In the genomic region with DNA sequence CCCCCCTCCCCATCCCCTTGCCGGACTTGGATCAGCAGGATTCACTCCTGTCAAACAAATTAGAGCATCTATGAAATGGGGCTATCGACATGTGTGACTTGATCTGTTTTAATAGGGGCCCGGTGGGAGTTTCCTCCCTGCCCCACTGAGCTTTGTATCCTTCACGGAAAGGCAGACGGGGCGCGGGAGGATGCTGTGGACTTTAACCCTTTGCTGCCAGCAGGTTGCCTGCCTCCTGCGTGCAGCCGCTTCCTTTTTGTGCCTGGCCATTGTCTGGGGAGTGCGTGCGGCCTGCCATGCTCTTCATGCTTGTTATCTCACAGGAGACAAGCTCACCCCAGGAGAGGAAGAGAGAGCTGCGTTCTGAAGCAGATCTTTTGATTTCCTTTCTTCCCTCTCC, we compare ENCODE assay signal across 18 cellular contexts.
A peak's percentile ranks its signal among the peaks of the same experiment; 100 is the strongest.
DNase-seq lines count a peak whose midpoint lies in the region; ATAC-seq and TF ChIP-seq lines count a peak whose summit lies in the region.
"Had no signal": no experiment of that assay in that cellular context is flagged by ENCODE, and none has a peak within 500 bp of the region (broad histone marks: within the 10 kb centered on the region; RNA-seq: fewer than 3 reads in every experiment).

No MANE protein-coding gene starts in this region.

- ATAC-seq in SK-N-SH treated with all-trans-retinoic acid at 6 μM for 48 hours (no peak), GM18858 (IDR thresholded peaks at IDR 0.05; ENCODE audit: unreplicated experiment) (no peak)
- ATAC-seq: stimulated activated effector memory CD8-positive, alpha-beta T cell treated with anti-CD3 and anti-CD28 coated beads, Interleukin-12 subunit alpha, Interleukin-12 subunit beta, amount 100 ng/mL, for 72 hours had no signal

- H3K9ac ChIP-seq in SK-N-SH, result no peak overlapping the region
- H3K9ac ChIP-seq in iPS-20b (ENCODE audit: low read depth, low read length), result peak overlapping the region; percentile 63; the same call in 1 of the 2 replicates
- H3K9ac ChIP-seq: GM23248 had no signal

- H3K79me2 ChIP-seq in SK-N-SH (ENCODE audit: insufficient read depth), result no peaks in the 10 kb centered on the region
- H3K79me2 ChIP-seq: hepatocyte had no signal

- CTCF ChIA-PET in SK-N-SH (lab: Yijun Ruan, JAX), result interaction anchor here (0.8 to 1.6 kb wide), 6 partner anchors 10 to 320 kb away, joined by 3 to 6 read pairs (median 3); no protein-coding TSS in a partner anchor

- H3K4me3 ChIP-seq in SK-N-SH (ENCODE audit: low read depth in 2 of 2, low read length in 1 of 2) (no peak overlapping the region), iPS-20b (ENCODE audit: low read length) (peak overlapping the region; percentile 25; the same call in 1 of the 2 replicates)
- H3K4me3 ChIP-seq: GM23248, hepatocyte, testis had no signal

- 84% methylated on average over 12 of the region's 12 CpGs for WGBS in SK-N-SH (ENCODE audit: low lambda C conversion rate)

- TF ChIP-seq EP300 in SK-N-SH (IDR thresholded peaks at IDR 0.05; ENCODE audit: borderline replicate concordance in 1 of 2, low read depth in 1 of 2, low read length in 1 of 2), result no peak

- H3K4me2 ChIP-seq in SK-N-SH, result no peak overlapping the region
- H3K4me2 ChIP-seq: hepatocyte had no signal

- DNase-seq in SK-N-SH (peak; percentile 58), NCI-H345 treated with DMSO at 0.1 percent for 48 hours (lab: John Stamatoyannopoulos, UW; ENCODE audit: unreplicated experiment) (peak; percentile 45), NCI-H510A (lab: John Stamatoyannopoulos, UW) (no peak), SIG-M5 treated with dmso at 0.1 percent for 504 hours (lab: John Stamatoyannopoulos, UW; ENCODE audit: unreplicated experiment) (no peak)
- DNase-seq in activated CD8-positive, alpha-beta memory T cell treated with anti-CD3 and anti-CD28 coated beads for 24 hours, result no peak
- DNase-seq: activated CD4-positive, alpha-beta T cell treated with anti-CD3 and anti-CD28 coated beads, Interleukin-2, amount 50 U/mL, for 48 hours; activated naive CD4-positive, alpha-beta T cell treated with anti-CD3 and anti-CD28 coated beads, Interleukin-2, amount 50 U/mL, for 16 hours; DMS79 treated with DMSO at 0.1 percent for 48 hours; GM23248; kidney glomerular epithelial cell; T-helper 1 cell; testis had no signal

- no peaks in the 10 kb centered on the region for H3K36me3 ChIP-seq in SK-N-SH (replicated peaks in 1 of 2; ENCODE audit: control insufficient read depth in 1 of 2, insufficient read depth in 2 of 2, low read length in 1 of 2)
- no peaks in the 10 kb centered on the region for H3K36me3 ChIP-seq in iPS-20b (ENCODE audit: insufficient read depth, low read depth, low read length)

- no peak overlapping the region for H2AFZ ChIP-seq in SK-N-SH (ENCODE audit: low read depth)
- H2AFZ ChIP-seq: GM23248, hepatocyte had no signal

- no peak for TF ChIP-seq RAD21 in SK-N-SH (IDR thresholded peaks at IDR 0.05; ENCODE audit: low read length)

- H3F3A ChIP-seq in SK-N-SH (replicated peaks; ENCODE audit: insufficient read depth), result peaks cover 4% of the 10 kb centered on the region

- H3K9me2 ChIP-seq in SK-N-SH, result no peaks in the 10 kb centered on the region

- no peaks in the 10 kb centered on the region for H4K20me1 ChIP-seq in SK-N-SH (ENCODE audit: insufficient read depth)

- no peak for TF ChIP-seq CTCF in SK-N-SH (IDR thresholded peaks at IDR 0.05)

- no peaks in the 10 kb centered on the region for H3K9me3 ChIP-seq in SK-N-SH
- H3K9me3 ChIP-seq in iPS-20b (ENCODE audit: insufficient read depth, low read depth, low read length), result no peaks in the 10 kb centered on the region
- H3K9me3 ChIP-seq: testis had no signal

- POLR2A ChIA-PET in SK-N-SH (lab: Yijun Ruan, JAX), result no interaction called here

- H3K27ac ChIP-seq in SK-N-SH (ENCODE audit: low read depth in 2 of 2, low read length in 1 of 2), result no peak overlapping the region
- H3K27ac ChIP-seq in iPS-20b (ENCODE audit: low read length), result peak overlapping the region; percentile 43
- H3K27ac ChIP-seq: GM23248, hepatocyte, RWPE1, testis had no signal

- peaks cover 0 to 24% of the 10 kb centered on the region in 2 experiments; a peak in 3 of 4 replicates for H3K4me1 ChIP-seq in SK-N-SH (ENCODE audit: control insufficient read depth in 1 of 2, insufficient read depth in 2 of 2, low read depth in 1 of 2, low read length in 1 of 2)
- peaks cover 39% of the 10 kb centered on the region; the same call in 1 of the 2 replicates for H3K4me1 ChIP-seq in iPS-20b (ENCODE audit: insufficient read depth, low read length)

- H3K27me3 ChIP-seq in SK-N-SH (ENCODE audit: insufficient read depth) (no peaks in the 10 kb centered on the region), iPS-20b (ENCODE audit: insufficient read depth, low read length) (peaks cover 22% of the 10 kb centered on the region; the same call in 1 of the 2 replicates)
- H3K27me3 ChIP-seq: hepatocyte, testis had no signal

TF ChIP-seq in SK-N-SH, 30 proteins besides CTCF, POLR2A, EP300 and RAD21:
- TF ChIP-seq EZH2phosphoT487 (IDR thresholded peaks at IDR 0.05; ENCODE audit: borderline replicate concordance, low read depth), result no peak
- TF ChIP-seq CHD2 (IDR thresholded peaks at IDR 0.05; ENCODE audit: low read length, partially characterized antibody), result no peak
- no peak for TF ChIP-seq TEAD4 (IDR thresholded peaks at IDR 0.05; ENCODE audit: borderline replicate concordance, insufficient read depth)
- TF ChIP-seq JUND (IDR thresholded peaks at IDR 0.05), result no peak
- no peak for TF ChIP-seq SMC3 (IDR thresholded peaks at IDR 0.05; ENCODE audit: low read depth, low read length)

TF ChIP-seq in SK-N-SH treated with all-trans-retinoic acid at 6 μM for 48 hours, 23 proteins besides CTCF, POLR2A, EP300 and RAD21:
- TF ChIP-seq ZFP30 (CRISPR knock-in tag; IDR thresholded peaks at IDR 0.05) (no peak), RARB (CRISPR knock-in tag; IDR thresholded peaks at IDR 0.05) (no peak), OSR1 (CRISPR knock-in tag; IDR thresholded peaks at IDR 0.05) (no peak), ZNF70 (CRISPR knock-in tag; IDR thresholded peaks at IDR 0.05) (no peak), ZNF8 (CRISPR knock-in tag; IDR thresholded peaks at IDR 0.05) (no peak), ISL1 (CRISPR knock-in tag; IDR thresholded peaks at IDR 0.05) (no peak), ESRRG (CRISPR knock-in tag; IDR thresholded peaks at IDR 0.05) (no peak), BACH2 (CRISPR knock-in tag; IDR thresholded peaks at IDR 0.05; ENCODE audit: borderline replicate concordance) (no peak), TOX (CRISPR knock-in tag; IDR thresholded peaks at IDR 0.05; ENCODE audit: borderline replicate concordance) (no peak), GLIS3 (CRISPR knock-in tag; IDR thresholded peaks at IDR 0.05) (no peak), ARNTL (CRISPR knock-in tag; IDR thresholded peaks at IDR 0.05; ENCODE audit: borderline replicate concordance, low read depth) (no peak), ZC3H10 (CRISPR knock-in tag; IDR thresholded peaks at IDR 0.05) (no peak), CSDC2 (CRISPR knock-in tag; IDR thresholded peaks at IDR 0.05) (no peak)
- TF ChIP-seq, protein P1, sequence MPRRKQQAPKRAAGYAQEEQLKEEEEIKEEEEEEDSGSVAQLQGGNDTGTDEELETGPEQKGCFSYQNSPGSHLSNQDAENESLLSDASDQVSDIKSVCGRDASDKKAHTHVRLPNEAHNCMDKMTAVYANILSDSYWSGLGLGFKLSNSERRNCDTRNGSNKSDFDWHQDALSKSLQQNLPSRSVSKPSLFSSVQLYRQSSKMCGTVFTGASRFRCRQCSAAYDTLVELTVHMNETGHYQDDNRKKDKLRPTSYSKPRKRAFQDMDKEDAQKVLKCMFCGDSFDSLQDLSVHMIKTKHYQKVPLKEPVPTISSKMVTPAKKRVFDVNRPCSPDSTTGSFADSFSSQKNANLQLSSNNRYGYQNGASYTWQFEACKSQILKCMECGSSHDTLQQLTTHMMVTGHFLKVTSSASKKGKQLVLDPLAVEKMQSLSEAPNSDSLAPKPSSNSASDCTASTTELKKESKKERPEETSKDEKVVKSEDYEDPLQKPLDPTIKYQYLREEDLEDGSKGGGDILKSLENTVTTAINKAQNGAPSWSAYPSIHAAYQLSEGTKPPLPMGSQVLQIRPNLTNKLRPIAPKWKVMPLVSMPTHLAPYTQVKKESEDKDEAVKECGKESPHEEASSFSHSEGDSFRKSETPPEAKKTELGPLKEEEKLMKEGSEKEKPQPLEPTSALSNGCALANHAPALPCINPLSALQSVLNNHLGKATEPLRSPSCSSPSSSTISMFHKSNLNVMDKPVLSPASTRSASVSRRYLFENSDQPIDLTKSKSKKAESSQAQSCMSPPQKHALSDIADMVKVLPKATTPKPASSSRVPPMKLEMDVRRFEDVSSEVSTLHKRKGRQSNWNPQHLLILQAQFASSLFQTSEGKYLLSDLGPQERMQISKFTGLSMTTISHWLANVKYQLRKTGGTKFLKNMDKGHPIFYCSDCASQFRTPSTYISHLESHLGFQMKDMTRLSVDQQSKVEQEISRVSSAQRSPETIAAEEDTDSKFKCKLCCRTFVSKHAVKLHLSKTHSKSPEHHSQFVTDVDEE (CRISPR knock-in tag; IDR thresholded peaks at IDR 0.05), result no peak
- TF ChIP-seq, protein P2, sequence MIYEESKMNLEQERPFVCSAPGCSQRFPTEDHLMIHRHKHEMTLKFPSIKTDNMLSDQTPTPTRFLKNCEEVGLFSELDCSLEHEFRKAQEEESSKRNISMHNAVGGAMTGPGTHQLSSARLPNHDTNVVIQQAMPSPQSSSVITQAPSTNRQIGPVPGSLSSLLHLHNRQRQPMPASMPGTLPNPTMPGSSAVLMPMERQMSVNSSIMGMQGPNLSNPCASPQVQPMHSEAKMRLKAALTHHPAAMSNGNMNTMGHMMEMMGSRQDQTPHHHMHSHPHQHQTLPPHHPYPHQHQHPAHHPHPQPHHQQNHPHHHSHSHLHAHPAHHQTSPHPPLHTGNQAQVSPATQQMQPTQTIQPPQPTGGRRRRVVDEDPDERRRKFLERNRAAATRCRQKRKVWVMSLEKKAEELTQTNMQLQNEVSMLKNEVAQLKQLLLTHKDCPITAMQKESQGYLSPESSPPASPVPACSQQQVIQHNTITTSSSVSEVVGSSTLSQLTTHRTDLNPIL (CRISPR knock-in tag; IDR thresholded peaks at IDR 0.05; ENCODE audit: low read depth), result no peak

Comparison
In these comparisons a context has a peak if more than half of its experiments do, and no peak if none do; other contexts are left out.
1. DNase-seq: peak in SK-N-SH (single experiment) and NCI-H345 treated with DMSO at 0.1 percent for 48 hours (single experiment); none in NCI-H510A (single experiment), activated CD8-positive, alpha-beta memory T cell treated with anti-CD3 and anti-CD28 coated beads for 24 hours (single experiment) and SIG-M5 treated with dmso at 0.1 percent for 504 hours (single experiment).